In genomic region chr10:22308390-22308789, GRCh38 we compare ENCODE assay signal across 10 cellular contexts. TPM values are rescaled to one million over a fixed set of nuclear protein-coding genes. Genes with fewer than 3 reads are reported as not detected.
DNase-seq lines count a peak whose midpoint lies in the region; ATAC-seq and TF ChIP-seq lines count a peak whose summit lies in the region.
"Had no signal": no experiment of that assay in that cellular context is flagged by ENCODE, and none has a peak within 500 bp of the region (broad histone marks: within the 10 kb centered on the region; RNA-seq: fewer than 3 reads in every experiment).

No MANE protein-coding gene starts in this region.

- H3K9me3 ChIP-seq in effector memory CD4-positive, alpha-beta T cell (ENCODE audit: control insufficient read depth, low read length): no peaks in the 10 kb centered on the region
- H3K9me3 ChIP-seq in adrenal gland (replicated peaks in 1 of 3): no peaks in the 10 kb centered on the region
- H3K9me3 ChIP-seq: ovary had no signal

- H3K4me3 ChIP-seq in epithelial cell of esophagus (ENCODE audit: low read length) (no peak overlapping the region), adrenal gland (no peak overlapping the region)
- no peak overlapping the region for H3K4me3 ChIP-seq in effector memory CD4-positive, alpha-beta T cell (ENCODE audit: insufficient read depth, low read depth, low read length, poor library complexity, severe bottlenecking)
- H3K4me3 ChIP-seq: ovary had no signal

- intact Hi-C loops in adrenal gland (cut with DNase I): no loop called here

- peak; percentile 99 for ATAC-seq in GM18519 (IDR thresholded peaks at IDR 0.05; ENCODE audit: low FRiP score, unreplicated experiment)
- ATAC-seq in GM21529 (IDR thresholded peaks at IDR 0.05; ENCODE audit: unreplicated experiment): peak; percentile 96
- peak; percentile 98 for ATAC-seq in HG03520 (IDR thresholded peaks at IDR 0.05; ENCODE audit: unreplicated experiment)

- peak; percentile 76 for DNase-seq in epithelial cell of esophagus (ENCODE audit: low read depth)
- no peak for DNase-seq in effector memory CD4-positive, alpha-beta T cell
- no peak for DNase-seq in effector CD8-positive, alpha-beta T cell (lab: John Stamatoyannopoulos, UW)
- DNase-seq in adrenal gland: no peak
- no peak for DNase-seq in activated effector memory CD4-positive, alpha-beta T cell treated with Interleukin-2 at 50 U/mL for 16 hours
- DNase-seq: ovary had no signal

- H3K36me3 ChIP-seq in effector memory CD4-positive, alpha-beta T cell (ENCODE audit: control insufficient read depth, insufficient read depth, low read length): no peaks in the 10 kb centered on the region
- H3K36me3 ChIP-seq in adrenal gland (replicated peaks in 1 of 2): no peaks in the 10 kb centered on the region
- H3K36me3 ChIP-seq: ovary had no signal

- TF ChIP-seq POLR2A in adrenal gland (IDR thresholded peaks at IDR 0.05): no peak

- no peaks in the 10 kb centered on the region for H3K27me3 ChIP-seq in effector memory CD4-positive, alpha-beta T cell (replicated peaks; ENCODE audit: control insufficient read depth, insufficient read depth, low read length, poor library complexity, severe bottlenecking)
- H3K27me3 ChIP-seq in adrenal gland: peaks cover 17% of the 10 kb centered on the region

- H3K4me1 ChIP-seq in effector memory CD4-positive, alpha-beta T cell (ENCODE audit: control insufficient read depth, insufficient read depth, low read length, poor library complexity, severe bottlenecking): no peaks in the 10 kb centered on the region
- no peaks in the 10 kb centered on the region for H3K4me1 ChIP-seq in adrenal gland (replicated peaks in 1 of 2)

- 67 to 85% (median 82%) methylated on average over 2 of the region's 2 CpGs for WGBS in adrenal gland, 4 donors

- no peak for TF ChIP-seq CTCF in epithelial cell of esophagus (IDR thresholded peaks at IDR 0.05; ENCODE audit: insufficient read depth, low read depth, low read length, missing control alignments)
- TF ChIP-seq CTCF in adrenal gland (IDR thresholded peaks at IDR 0.05): no peak

- H3K27ac ChIP-seq in effector memory CD4-positive, alpha-beta T cell (ENCODE audit: insufficient read depth, low read length, poor library complexity, severe bottlenecking): no peak overlapping the region
- H3K27ac ChIP-seq in adrenal gland: no peak overlapping the region
- H3K27ac ChIP-seq: ovary had no signal

RNA-seq across cellular contexts. Expression of gene COMMD3, which starts 7.8 kb away (rescaled TPM):
- 10 to 100 TPM in 7 of 8 donors, 1 to 10 TPM in 1; 7.5 to 57.1 (median 45.0) TPM for total RNA-seq in adrenal gland
- 10 to 100 TPM; 43.4 to 82.4 (median 44.5) TPM for polyA plus RNA-seq in adrenal gland

RNA-seq across cellular contexts. Expression of gene BMI1, which starts 12.5 kb away (rescaled TPM):
- 10 to 100 TPM; 50.5 to 78.5 (median 68.6) TPM for total RNA-seq in adrenal gland
- 10 to 100 TPM; 16.7 to 88.5 (median 24.1) TPM for polyA plus RNA-seq in adrenal gland

RNA-seq across cellular contexts. Expression of gene SPAG6, which starts 36.9 kb away (rescaled TPM):
- under 1 TPM in 1 of 8 donors, not detected in 7; 0.46 TPM for total RNA-seq in adrenal gland
- polyA plus RNA-seq in adrenal gland: under 1 TPM in 1 of 3 donors, not detected in 2; 0.07 TPM
- polyA plus RNA-seq: esophagus had no signal
